8 cellular contexts compared by ENCODE assay signal in genomic region chr4:20700007-20700761, GRCh38. TPM values are rescaled to one million over a fixed set of nuclear protein-coding genes. Genes with fewer than 3 reads are reported as not detected.
DNase-seq lines count a peak whose midpoint lies in the region; ATAC-seq, FAIRE-seq and TF ChIP-seq lines count a peak whose summit lies in the region.

Gene PACRGL (plus strand): TSS chr4:20700458. CDS start chr4:20704482, 4,024 bp downstream.

- peak within 1 kb of the TSS; percentile 84 for H3K9ac ChIP-seq in rectal smooth muscle tissue (ENCODE audit: low read length)

- 0% methylated on average over 60 of the region's 60 CpGs for WGBS in aorta, 2 donors

- peak; percentile 100 for ATAC-seq in HG02981 (IDR thresholded peaks at IDR 0.05; ENCODE audit: unreplicated experiment)
- ATAC-seq in aorta (ENCODE audit: low FRiP score): peak; percentile 99

- DNase-seq in GM18507 (ENCODE audit: extremely low spot score, insufficient read length, low read depth) (peak; percentile 79), NCI-H2029 treated with DMSO at 0.1 percent for 48 hours (lab: John Stamatoyannopoulos, UW) (peak; percentile 84), T-helper 9 cell (peak; percentile 88), astrocyte of the cerebellum (ENCODE audit: low read depth) (peak; percentile 70), hepatic stellate cell (ENCODE audit: low spot score) (peak; percentile 78), aorta (peak; percentile 97 to 98)

- H3K27me3 ChIP-seq in rectal smooth muscle tissue (ENCODE audit: control insufficient read depth, insufficient read depth, low read length) (no peaks in the 10 kb centered on the region), aorta (ENCODE audit: control insufficient read depth in 1 of 2, insufficient read depth in 2 of 2, low read length in 1 of 2) (no peaks in the 10 kb centered on the region)

- peak; percentile 96 for FAIRE-seq in GM18507 (lab: Jason Lieb, UNC)

- TF ChIP-seq CTCF in astrocyte of the cerebellum (IDR thresholded peaks at IDR 0.05; ENCODE audit: low read depth, low read length, missing control alignments): no peak

- H3K27ac ChIP-seq in rectal smooth muscle tissue (ENCODE audit: low read depth, low read length): peak within 1 kb of the TSS; percentile 81
- peak within 1 kb of the TSS in 1 of 2 donors; percentile 60 for H3K27ac ChIP-seq in aorta (ENCODE audit: low read depth in 1 of 2, low read length in 2 of 2)

- H3K4me1 ChIP-seq in rectal smooth muscle tissue (ENCODE audit: control insufficient read depth, insufficient read depth, low read length) (no peaks in the 10 kb centered on the region), aorta (ENCODE audit: control insufficient read depth in 1 of 2, insufficient read depth in 2 of 2, low read length in 2 of 2) (peaks cover 0 to 5% of the 10 kb centered on the region in 2 donors)

- H3K36me3 ChIP-seq in rectal smooth muscle tissue (ENCODE audit: control insufficient read depth, insufficient read depth, low read length) (no peaks in the 10 kb centered on the region), aorta (ENCODE audit: control insufficient read depth in 1 of 2, insufficient read depth in 2 of 2, low read length in 1 of 2) (peaks cover 0 to 2% of the 10 kb centered on the region in 2 donors)

- H3K9me3 ChIP-seq in aorta (ENCODE audit: control insufficient read depth, low read length): no peaks in the 10 kb centered on the region

- in situ Hi-C loops in astrocyte of the cerebellum (cut with HindIII; ENCODE audit: low sequenced_read_pairs): no loop called here

- intact Hi-C loops in aorta (cut with DNase I): no loop called here

- peak within 1 kb of the TSS; percentile 82 for H3K4me3 ChIP-seq in astrocyte of the cerebellum (ENCODE audit: low read depth, low read length)
- H3K4me3 ChIP-seq in rectal smooth muscle tissue (ENCODE audit: low read length): peak within 1 kb of the TSS; percentile 92
- H3K4me3 ChIP-seq in aorta (ENCODE audit: low read length in 2 of 2): peak within 1 kb of the TSS; percentile 62 to 78

RNA-seq across cellular contexts. Expression of gene PACRGL, which starts in this region (rescaled TPM):
- 10 to 100 TPM; 18.7 to 19.5 TPM for total RNA-seq in aorta
- 10 to 100 TPM; 13.4 to 17.5 TPM for polyA plus RNA-seq in aorta
